Comparison of ENCODE assay signal across 23 cellular contexts in the genomic region with DNA sequence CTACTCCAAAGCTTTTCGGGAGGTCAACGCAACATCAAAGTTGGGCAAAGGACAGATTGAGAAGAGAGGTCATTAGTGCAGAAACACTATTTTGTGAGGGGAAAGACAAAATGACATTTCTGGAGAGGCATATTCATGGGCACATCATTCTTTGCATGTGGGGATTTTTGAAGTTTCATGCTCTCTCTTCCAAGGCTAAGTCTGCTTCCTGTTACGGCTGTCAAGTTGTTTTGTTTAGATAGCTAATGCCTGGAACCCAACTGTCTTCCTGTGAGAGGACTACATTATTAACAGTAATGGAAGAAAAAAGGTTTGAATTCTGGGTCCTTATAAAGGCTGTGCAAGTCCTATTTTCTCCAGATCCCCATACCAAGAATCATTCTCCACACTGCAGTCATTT.
DNase-seq lines count a peak whose midpoint lies in the region; ATAC-seq, FAIRE-seq and TF ChIP-seq lines count a peak whose summit lies in the region.
"Had no signal": no experiment of that assay in that cellular context is flagged by ENCODE, and none has a peak within 500 bp of the region (broad histone marks: within the 10 kb centered on the region; RNA-seq: fewer than 3 reads in every experiment).

No MANE protein-coding gene starts in this region.

- H3K9me3 ChIP-seq in heart left ventricle (no peaks in the 10 kb centered on the region), GM12878 (replicated peaks; ENCODE audit: control insufficient read depth, insufficient read depth, low read length) (no peaks in the 10 kb centered on the region), smooth muscle cell (replicated peaks; ENCODE audit: low read depth) (no peaks in the 10 kb centered on the region)
- H3K9me3 ChIP-seq: BLaER1, Caco-2, HAP-1 had no signal

- no peaks in the 10 kb centered on the region for H3K36me3 Mint-ChIP-seq in nephron (ENCODE audit: low read depth)

- H3K9me3 Mint-ChIP-seq in nephron: no peaks in the 10 kb centered on the region

- H3K4me1 Mint-ChIP-seq in nephron: peaks cover 24% of the 10 kb centered on the region

- H3K27me3 Mint-ChIP-seq in nephron (ENCODE audit: low read depth): no peaks in the 10 kb centered on the region
- H3K27me3 Mint-ChIP-seq: CD4-positive, alpha-beta T cell had no signal

- intact Hi-C loops in heart left ventricle (cut with DNase I): loop anchor here in 1 of 10 donors (10.0 kb wide), 1 partner anchor 415 kb away; a partner anchor contains a TSS
- intact Hi-C loops in left cardiac atrium (cut with DNase I): no loop called here
- intact Hi-C loops in GM12878 (cut with micrococcal nuclease; ENCODE audit: unreplicated experiment): no loop called here

- H4K20me1 ChIP-seq in GM12878 (ENCODE audit: control insufficient read depth, insufficient read depth) (no peaks in the 10 kb centered on the region), smooth muscle cell (ENCODE audit: low read depth) (no peaks in the 10 kb centered on the region)
- H4K20me1 ChIP-seq: BLaER1 had no signal

- no peak for FAIRE-seq in GM12878 (lab: Jason Lieb, UNC)
- FAIRE-seq: GM12891 had no signal

- SMC1A ChIA-PET in GM12878 (lab: Charles Lee; ENCODE audit: uncharacterized antibody, unreplicated experiment): interaction anchor here (0.6 to 2.4 kb wide), 9 partner anchors 11 to 496 kb away, joined by 3 to 11 read pairs (median 3); no protein-coding TSS in a partner anchor

- POLR2A ChIA-PET in GM12878 (lab: Charles Lee): interaction anchor here (0.9 kb wide), 1 partner anchor 15 kb away, joined by 3 read pairs; no protein-coding TSS in a partner anchor

- BruUV-seq in GM12878 (replicated peaks; lab: Mats Ljungman, UMichigan): no TSS peak

- no peak for TF ChIP-seq EP300 in GM12878 (IDR thresholded peaks at IDR 0.05; ENCODE audit: borderline replicate concordance in 1 of 2, control insufficient read depth in 1 of 2, low read depth in 2 of 2, low read length in 2 of 2)

- H3K4me2 ChIP-seq in GM12878 (ENCODE audit: control insufficient read depth, insufficient read depth) (no peak overlapping the region), smooth muscle cell (peak overlapping the region; percentile 59)
- H3K4me2 ChIP-seq: BLaER1 had no signal

- TF ChIP-seq CTCF in heart left ventricle (IDR thresholded peaks at IDR 0.05) (no peak), GM12878 (IDR thresholded peaks at IDR 0.05 in 2 of 3, conservative IDR thresholded peaks at IDR 0.05 in 1 of 3; ENCODE audit: control insufficient read depth in 2 of 3, extremely low read depth in 1 of 3, insufficient read depth in 1 of 3, low read depth in 3 of 3, low read length in 3 of 3) (no peak), nephron (IDR thresholded peaks at IDR 0.05; ENCODE audit: unreplicated experiment in 3 of 3) (no peak), smooth muscle cell (IDR thresholded peaks at IDR 0.05; ENCODE audit: borderline replicate concordance, insufficient read depth, poor library complexity, severe bottlenecking) (no peak)

- no peak for DNase-seq in heart left ventricle
- DNase-seq in left cardiac atrium: no peak
- DNase-seq in GM12878 (ENCODE audit: low read depth, low spot score): no peak
- DNase-seq in smooth muscle cell (lab: John Stamatoyannopoulos, UW; ENCODE audit: unreplicated experiment): no peak
- no peak for DNase-seq in ecto neural progenitor cell (ENCODE audit: low spot score)
- DNase-seq in UCSD-AML1 (lab: John Stamatoyannopoulos, UW; ENCODE audit: unreplicated experiment): no peak
- DNase-seq: ACHN; Caco-2; CD4-positive, alpha-beta T cell; DMS 273 treated with DMSO at 0.1 percent for 48 hours; DMS79 treated with DMSO at 0.1 percent for 48 hours; KBM-7; NCI-H1092; NCI-H1436 treated with DMSO at 0.1 percent for 48 hours; NCI-H1930; NCI-H69 had no signal

- peaks cover 0 to 14% (median 0%) of the 10 kb centered on the region in 12 donors for H3K4me1 ChIP-seq in heart left ventricle
- H3K4me1 ChIP-seq in GM12878 (ENCODE audit: control insufficient read depth, insufficient read depth, low read length): no peaks in the 10 kb centered on the region
- no peaks in the 10 kb centered on the region for H3K4me1 ChIP-seq in smooth muscle cell (ENCODE audit: low read depth)
- H3K4me1 ChIP-seq: BLaER1, Caco-2, HAP-1 had no signal

- no peak overlapping the region for H3K4me3 ChIP-seq in heart left ventricle
- H3K4me3 ChIP-seq in GM12878: no peak overlapping the region
- H3K4me3 ChIP-seq in smooth muscle cell: no peak overlapping the region
- H3K4me3 ChIP-seq: BLaER1, HAP-1 had no signal

- peaks cover 7% of the 10 kb centered on the region for H3F3A ChIP-seq in smooth muscle cell (ENCODE audit: low read depth)

- CTCF ChIA-PET in GM12878 (lab: Yijun Ruan, JAX): interaction anchor here (0.6 to 1.3 kb wide), 2 partner anchors 14 to 15 kb away, joined by 3 to 4 read pairs; no protein-coding TSS in a partner anchor

- H3K79me2 ChIP-seq in GM12878 (ENCODE audit: control insufficient read depth, insufficient read depth, low read length) (no peaks in the 10 kb centered on the region), smooth muscle cell (ENCODE audit: low read depth) (no peaks in the 10 kb centered on the region)

- H3K9ac ChIP-seq in GM12878 (ENCODE audit: control insufficient read depth, insufficient read depth, low read length) (no peak overlapping the region), smooth muscle cell (ENCODE audit: low read depth) (no peak overlapping the region)
- H3K9ac ChIP-seq: BLaER1 had no signal

- no peak for TF ChIP-seq RAD21 in GM12878 (IDR thresholded peaks at IDR 0.05; ENCODE audit: insufficient read depth, low read depth, low read length)

- no peak for TF ChIP-seq POLR2A in heart left ventricle (IDR thresholded peaks at IDR 0.05)
- no peak for TF ChIP-seq POLR2A in GM12878 (IDR thresholded peaks at IDR 0.05; ENCODE audit: low read depth, low read length)

- no peaks in the 10 kb centered on the region for H3K27me3 ChIP-seq in heart left ventricle
- H3K27me3 ChIP-seq in GM12878 (replicated peaks in 1 of 2; ENCODE audit: control insufficient read depth in 2 of 2, insufficient read depth in 2 of 2, low read length in 1 of 2): no peaks in the 10 kb centered on the region
- no peaks in the 10 kb centered on the region for H3K27me3 ChIP-seq in smooth muscle cell (ENCODE audit: low read depth)
- H3K27me3 ChIP-seq: BLaER1 had no signal

- no peak for ATAC-seq in heart left ventricle
- no peak for ATAC-seq in left cardiac atrium
- ATAC-seq in GM12878: peak; percentile 70
- no peak for ATAC-seq in HG03571 (IDR thresholded peaks at IDR 0.05; ENCODE audit: unreplicated experiment)
- ATAC-seq: Panc1 had no signal

- H2AFZ ChIP-seq in GM12878 (ENCODE audit: control insufficient read depth, low read depth, low read length): no peak overlapping the region
- peak overlapping the region; percentile 69 for H2AFZ ChIP-seq in smooth muscle cell (ENCODE audit: low read depth)

- 74 to 82% (median 80%) methylated on average over 3 of the region's 3 CpGs for WGBS in heart left ventricle, 4 donors
- WGBS in GM12878 (ENCODE audit: insufficient coverage, insufficient replicate concordance, low lambda C conversion rate, missing lambda C conversion rate): 43% methylated on average over 3 of the region's 3 CpGs
- WGBS in smooth muscle cell (ENCODE audit: low lambda C conversion rate): 66% methylated on average over 3 of the region's 3 CpGs

- H3K36me3 ChIP-seq in heart left ventricle: no peaks in the 10 kb centered on the region
- no peaks in the 10 kb centered on the region for H3K36me3 ChIP-seq in GM12878 (ENCODE audit: control insufficient read depth in 2 of 2, insufficient read depth in 2 of 2, low read length in 1 of 2)
- no peaks in the 10 kb centered on the region for H3K36me3 ChIP-seq in smooth muscle cell (ENCODE audit: low read depth)
- H3K36me3 ChIP-seq: BLaER1, HAP-1 had no signal

- RAD21 ChIA-PET in GM12878 (lab: Charles Lee; ENCODE audit: unreplicated experiment): interaction anchor here (0.9 kb wide), 2 partner anchors 29 to 135 kb away, joined by 4 read pairs; no protein-coding TSS in a partner anchor

- in situ Hi-C loops in GM12878 (cut with MboI): no loop called here

- peak overlapping the region in 1 of 3 experiments; percentile 11 for H3K4me3 Mint-ChIP-seq in nephron
- H3K4me3 Mint-ChIP-seq: CD4-positive, alpha-beta T cell had no signal

- peak overlapping the region; percentile 31 to 87 (median 68) for H3K27ac Mint-ChIP-seq in nephron
- H3K27ac Mint-ChIP-seq: CD4-positive, alpha-beta T cell had no signal

- peak overlapping the region in 10 of 12 donors; percentile 31 to 81 (median 62) for H3K27ac ChIP-seq in heart left ventricle
- no peak overlapping the region for H3K27ac ChIP-seq in GM12878 (ENCODE audit: control insufficient read depth, insufficient read depth)
- H3K27ac ChIP-seq in smooth muscle cell (ENCODE audit: low read depth): peak overlapping the region; percentile 7
- H3K27ac ChIP-seq: 22Rv1, BLaER1 had no signal

TF ChIP-seq in GM12878, 131 proteins besides CTCF, POLR2A, EP300 and RAD21 (continues in another document):
- no peak for TF ChIP-seq MTA3 (IDR thresholded peaks at IDR 0.05; ENCODE audit: borderline replicate concordance, low read length)
- TF ChIP-seq ZNF274 (IDR thresholded peaks at IDR 0.05; ENCODE audit: insufficient read depth, insufficient read length): no peak
- no peak for TF ChIP-seq HDAC2 (IDR thresholded peaks at IDR 0.05)
- TF ChIP-seq, protein P1, sequence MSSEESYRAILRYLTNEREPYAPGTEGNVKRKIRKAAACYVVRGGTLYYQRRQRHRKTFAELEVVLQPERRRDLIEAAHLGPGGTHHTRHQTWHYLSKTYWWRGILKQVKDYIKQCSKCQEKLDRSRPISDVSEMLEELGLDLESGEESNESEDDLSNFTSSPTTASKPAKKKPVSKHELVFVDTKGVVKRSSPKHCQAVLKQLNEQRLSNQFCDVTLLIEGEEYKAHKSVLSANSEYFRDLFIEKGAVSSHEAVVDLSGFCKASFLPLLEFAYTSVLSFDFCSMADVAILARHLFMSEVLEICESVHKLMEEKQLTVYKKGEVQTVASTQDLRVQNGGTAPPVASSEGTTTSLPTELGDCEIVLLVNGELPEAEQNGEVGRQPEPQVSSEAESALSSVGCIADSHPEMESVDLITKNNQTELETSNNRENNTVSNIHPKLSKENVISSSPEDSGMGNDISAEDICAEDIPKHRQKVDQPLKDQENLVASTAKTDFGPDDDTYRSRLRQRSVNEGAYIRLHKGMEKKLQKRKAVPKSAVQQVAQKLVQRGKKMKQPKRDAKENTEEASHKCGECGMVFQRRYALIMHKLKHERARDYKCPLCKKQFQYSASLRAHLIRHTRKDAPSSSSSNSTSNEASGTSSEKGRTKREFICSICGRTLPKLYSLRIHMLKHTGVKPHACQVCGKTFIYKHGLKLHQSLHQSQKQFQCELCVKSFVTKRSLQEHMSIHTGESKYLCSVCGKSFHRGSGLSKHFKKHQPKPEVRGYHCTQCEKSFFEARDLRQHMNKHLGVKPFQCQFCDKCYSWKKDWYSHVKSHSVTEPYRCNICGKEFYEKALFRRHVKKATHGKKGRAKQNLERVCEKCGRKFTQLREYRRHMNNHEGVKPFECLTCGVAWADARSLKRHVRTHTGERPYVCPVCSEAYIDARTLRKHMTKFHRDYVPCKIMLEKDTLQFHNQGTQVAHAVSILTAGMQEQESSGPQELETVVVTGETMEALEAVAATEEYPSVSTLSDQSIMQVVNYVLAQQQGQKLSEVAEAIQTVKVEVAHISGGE (CRISPR knock-in tag; IDR thresholded peaks at IDR 0.05): no peak
- no peak for TF ChIP-seq CREB1 (IDR thresholded peaks at IDR 0.05; ENCODE audit: low read depth)
